16 cellular contexts compared by ENCODE assay signal in the genomic region with DNA sequence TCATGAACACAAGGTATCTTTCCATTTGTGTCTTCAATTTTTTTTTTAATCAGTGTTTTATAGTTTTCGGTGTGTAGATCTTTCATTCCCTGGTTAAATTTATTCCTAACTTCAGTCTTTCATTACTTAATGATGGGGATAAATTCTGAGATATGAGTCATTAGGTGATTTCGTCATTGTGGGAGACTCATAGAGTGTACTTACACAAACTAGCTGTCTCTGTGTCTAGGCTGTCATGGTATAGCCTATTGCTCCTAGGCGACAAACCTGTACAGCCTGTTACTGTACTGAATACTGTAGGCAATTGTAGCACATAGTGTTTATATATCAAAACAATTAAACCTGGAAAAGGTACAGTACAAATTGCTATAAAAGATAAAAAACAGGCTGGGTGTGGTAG. TPM values are rescaled to one million over a fixed set of nuclear protein-coding genes. Genes with fewer than 3 reads are reported as not detected.
A peak's percentile ranks its signal among the peaks of the same experiment; 100 is the strongest.
DNase-seq lines count a peak whose midpoint lies in the region; ATAC-seq, FAIRE-seq and TF ChIP-seq lines count a peak whose summit lies in the region.
"Had no signal": no experiment of that assay in that cellular context is flagged by ENCODE, and none has a peak within 500 bp of the region (broad histone marks: within the 10 kb centered on the region; RNA-seq: fewer than 3 reads in every experiment).

No MANE protein-coding gene starts in this region.

- peak overlapping the region; percentile 90 for H3K27ac Mint-ChIP-seq in T-helper 17 cell
- H3K27ac Mint-ChIP-seq: activated CD4-positive, alpha-beta memory T cell treated with anti-CD3 and anti-CD28 coated beads, Interleukin-2, amount 10 ng/mL, durations not matched to agents 7 days and 5 days; T-cell had no signal

- FAIRE-seq in H54 (lab: Jason Lieb, UNC), result peak; percentile 92

- H3K9me3 ChIP-seq in A673 (ENCODE audit: low read depth, low read length, poor library complexity, severe bottlenecking), result peaks cover 9% of the 10 kb centered on the region
- H3K9me3 ChIP-seq in T-helper 17 cell (ENCODE audit: control insufficient read depth, low read length, poor library complexity, severe bottlenecking), result no peaks in the 10 kb centered on the region

- no peak for TF ChIP-seq POLR2A in H54 (IDR thresholded peaks at IDR 0.05; ENCODE audit: low read depth, low read length)

- DNase-seq in A673 (ENCODE audit: low spot score), result peak; percentile 41
- DNase-seq in H54 (ENCODE audit: insufficient read length, low spot score), result peak; percentile 5
- no peak for DNase-seq in T-helper 17 cell
- DNase-seq in fibroblast of the conjunctiva (ENCODE audit: low read depth), result peak; percentile 38
- no peak for DNase-seq in DMS114 treated with DMSO at 0.1 percent for 48 hours (lab: John Stamatoyannopoulos, UW; ENCODE audit: unreplicated experiment)
- no peak for DNase-seq in NOMO-1 (lab: John Stamatoyannopoulos, UW; ENCODE audit: unreplicated experiment in 2 of 2)
- no peak for DNase-seq in HEK293T (ENCODE audit: extremely low spot score)
- no peak for DNase-seq in DMS153 (lab: John Stamatoyannopoulos, UW)
- DNase-seq: activated CD4-positive, alpha-beta memory T cell treated with anti-CD3 and anti-CD28 coated beads, Interleukin-2, amount 10 ng/mL, durations not matched to agents 7 days and 5 days; effector CD8-positive, alpha-beta T cell; midbrain; NCI-H1105 treated with DMSO at 0.1 percent for 48 hours; NCI-H69; T-cell had no signal

- peaks cover 39% of the 10 kb centered on the region for H3K4me1 Mint-ChIP-seq in T-helper 17 cell

- no TSS peak for BruUV-seq in A673 (replicated peaks; lab: Mats Ljungman, UMichigan)

- POLR2A ChIA-PET in A673 (lab: Charles Lee; ENCODE audit: low non-redundant PET), result no interaction called here
- POLR2A ChIA-PET in HEK293T (lab: Yijun Ruan, JAX), result no interaction called here

- no peaks in the 10 kb centered on the region for H3K27me3 Mint-ChIP-seq in T-helper 17 cell
- H3K27me3 Mint-ChIP-seq: activated CD4-positive, alpha-beta memory T cell treated with anti-CD3 and anti-CD28 coated beads, Interleukin-2, amount 10 ng/mL, durations not matched to agents 7 days and 5 days; T-cell had no signal

- CTCF ChIA-PET in A673 (lab: Charles Lee) (no interaction called here), HEK293T (lab: Yijun Ruan, JAX) (interaction anchor here (0.9 to 1.0 kb wide), 2 partner anchors 132 to 246 kb away, joined by 3 read pairs; no protein-coding TSS in a partner anchor)

- no peak for ATAC-seq in T-helper 17 cell
- ATAC-seq: T-cell had no signal

- H3K4me3 ChIP-seq in A673 (ENCODE audit: low read depth, low read length, poor library complexity, severe bottlenecking), result no peak overlapping the region
- H3K4me3 ChIP-seq: thoracic aorta had no signal

- no peak overlapping the region for H3K27ac ChIP-seq in A673 (ENCODE audit: low read depth, low read length, poor library complexity, severe bottlenecking)
- H3K27ac ChIP-seq: C4-2B, thoracic aorta had no signal

- H3K4me1 ChIP-seq in A673 (ENCODE audit: insufficient read depth, low read length, poor library complexity, severe bottlenecking), result peaks cover 5% of the 10 kb centered on the region

- TF ChIP-seq CTCF in A673 (conservative IDR thresholded peaks at IDR 0.05; ENCODE audit: low read depth, low read length), result no peak

- H3K27me3 ChIP-seq in A673 (replicated peaks; ENCODE audit: insufficient read depth, low read depth, low read length, poor library complexity), result no peaks in the 10 kb centered on the region

- intact Hi-C loops in A673 (cut with micrococcal nuclease; ENCODE audit: unreplicated experiment), result loop anchor here (10.0 kb wide), 1 partner anchor 635 kb away; no protein-coding TSS in a partner anchor

- no peak overlapping the region for H3K4me3 Mint-ChIP-seq in T-helper 17 cell
- H3K4me3 Mint-ChIP-seq: activated CD4-positive, alpha-beta memory T cell treated with anti-CD3 and anti-CD28 coated beads, Interleukin-2, amount 10 ng/mL, durations not matched to agents 7 days and 5 days; T-cell had no signal

- no peaks in the 10 kb centered on the region for H3K36me3 ChIP-seq in A673 (ENCODE audit: insufficient read depth, low read length, poor library complexity, severe bottlenecking)
- H3K36me3 ChIP-seq: thoracic aorta had no signal

- H3K36me3 Mint-ChIP-seq in T-helper 17 cell (ENCODE audit: low read depth), result no peaks in the 10 kb centered on the region

TF ChIP-seq in HEK293T, 16 proteins besides CTCF, POLR2A, EP300 and RAD21:
- TF ChIP-seq NFRKB (IDR thresholded peaks at IDR 0.05) (no peak), ZNF384 (IDR thresholded peaks at IDR 0.05) (no peak), ARNT (IDR thresholded peaks at IDR 0.05) (no peak), TARDBP (IDR thresholded peaks at IDR 0.05) (no peak), FOXM1 (IDR thresholded peaks at IDR 0.05; ENCODE audit: borderline replicate concordance) (no peak), SUZ12 (IDR thresholded peaks at IDR 0.05) (no peak), FOXK2 (IDR thresholded peaks at IDR 0.05) (no peak), HDGF (IDR thresholded peaks at IDR 0.05; ENCODE audit: borderline replicate concordance) (no peak)
- TF ChIP-seq, protein P1, sequence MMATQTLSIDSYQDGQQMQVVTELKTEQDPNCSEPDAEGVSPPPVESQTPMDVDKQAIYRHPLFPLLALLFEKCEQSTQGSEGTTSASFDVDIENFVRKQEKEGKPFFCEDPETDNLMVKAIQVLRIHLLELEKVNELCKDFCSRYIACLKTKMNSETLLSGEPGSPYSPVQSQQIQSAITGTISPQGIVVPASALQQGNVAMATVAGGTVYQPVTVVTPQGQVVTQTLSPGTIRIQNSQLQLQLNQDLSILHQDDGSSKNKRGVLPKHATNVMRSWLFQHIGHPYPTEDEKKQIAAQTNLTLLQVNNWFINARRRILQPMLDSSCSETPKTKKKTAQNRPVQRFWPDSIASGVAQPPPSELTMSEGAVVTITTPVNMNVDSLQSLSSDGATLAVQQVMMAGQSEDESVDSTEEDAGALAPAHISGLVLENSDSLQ (IDR thresholded peaks at IDR 0.05), result no peak

RNA-seq across cellular contexts. Expression of gene SMAP1, which starts 42.1 kb away (rescaled TPM):
- total RNA-seq in A673 (2021) (23.2 and 23.7 TPM in 2 replicates), T-helper 17 cell (10 to 100 TPM; 35.7 to 38.7 TPM)

Comparison
In these comparisons a context has a peak if more than half of its experiments do, and no peak if none do; other contexts are left out.
1. DNase-seq: peak in A673 (single experiment), H54 (single experiment) and fibroblast of the conjunctiva (single experiment); none in T-helper 17 cell (0 of 3), DMS114 treated with DMSO at 0.1 percent for 48 hours (single experiment), NOMO-1 (0 of 2), HEK293T (single experiment) and DMS153 (single experiment).